ENCODE assay signal across 1 cellular context in the genomic region with DNA sequence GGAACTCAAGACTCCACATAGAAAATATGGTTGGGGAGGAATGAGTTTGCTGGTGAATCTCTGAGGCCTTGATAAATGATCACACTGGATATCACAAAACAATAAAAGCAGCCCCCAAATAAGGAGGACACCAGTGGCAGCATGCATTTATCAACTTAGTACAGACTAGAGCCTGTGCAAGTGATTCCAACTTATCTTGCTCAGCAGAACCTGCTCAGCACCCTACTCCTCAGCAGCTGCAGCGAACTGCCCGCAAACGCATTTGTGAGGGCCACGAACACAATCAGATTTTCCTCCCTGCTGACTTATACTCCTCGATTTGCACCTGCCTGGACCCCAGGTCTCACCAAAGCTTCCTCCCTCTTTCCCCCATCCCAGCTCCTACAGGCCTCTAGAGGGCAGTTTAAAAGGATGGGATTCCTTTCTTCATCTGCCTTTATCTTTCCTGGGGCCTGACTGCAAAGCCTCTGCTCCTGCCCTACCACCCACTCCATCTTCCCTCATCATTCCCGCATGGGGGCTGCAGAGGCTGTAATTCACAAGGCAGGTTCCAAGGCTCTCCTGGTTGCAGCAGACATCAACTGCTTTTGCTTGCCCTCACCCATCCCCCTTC.
TF ChIP-seq lines count a peak whose summit lies in the region.

No MANE protein-coding gene starts in this region.

TF ChIP-seq in H1, 55 proteins besides CTCF, POLR2A, EP300 and RAD21:
- TF ChIP-seq ATF3 (IDR thresholded peaks at IDR 0.05; ENCODE audit: insufficient read depth, low read depth, low read length) = no peak
- TF ChIP-seq JUN (IDR thresholded peaks at IDR 0.05; ENCODE audit: low read depth, low read length) = no peak
- TF ChIP-seq SIN3A (conservative IDR thresholded peaks at IDR 0.05 in 1 of 2, IDR thresholded peaks at IDR 0.05 in 1 of 2; ENCODE audit: low read depth in 1 of 2, low read length in 2 of 2) = no peak
- no peak for TF ChIP-seq YY1 (IDR thresholded peaks at IDR 0.05; ENCODE audit: low read depth, low read length)
- no peak for TF ChIP-seq TAF7 (optimal IDR thresholded peaks at IDR 0.05; ENCODE audit: borderline replicate concordance, low read depth, low read length)
- no peak for TF ChIP-seq SIX5 (IDR thresholded peaks at IDR 0.05; ENCODE audit: low read depth, low read length)
- no peak for TF ChIP-seq ZNF274 (IDR thresholded peaks at IDR 0.05; ENCODE audit: borderline replicate concordance, extremely low read depth, low read length)
- TF ChIP-seq RBBP5 (IDR thresholded peaks at IDR 0.05; ENCODE audit: borderline replicate concordance, low read depth, low read length) = no peak
- TF ChIP-seq GTF2F1 (IDR thresholded peaks at IDR 0.05; ENCODE audit: borderline replicate concordance, low read depth, low read length) = no peak
- no peak for TF ChIP-seq KDM4A (IDR thresholded peaks at IDR 0.05; ENCODE audit: low read depth, low read length, severe bottlenecking)
- no peak for TF ChIP-seq NRF1 (IDR thresholded peaks at IDR 0.05; ENCODE audit: low read depth, low read length)
TF ChIP-seq in H1: peak in this region for 0.
